ENCODE assay signal across 12 cellular contexts in genomic region chr7:51031791-51032484, GRCh38.
"Had no signal": no experiment of that assay in that cellular context is flagged by ENCODE, and none has a peak within 500 bp of the region (broad histone marks: within the 10 kb centered on the region; RNA-seq: fewer than 3 reads in every experiment).

No MANE protein-coding gene starts in this region.

- H3K4me1 Mint-ChIP-seq: activated B cell treated with CpG ODN at 0.5 μM for 24 hours; activated CD4-positive, alpha-beta T cell treated with anti-CD3 and anti-CD28 coated beads, Interleukin-2, amount 10 ng/mL, durations not matched to agents 24 days and 14 days; activated naive CD4-positive, alpha-beta T cell treated with anti-CD3 and anti-CD28 coated beads, Interleukin-2, amount 10 ng/mL, durations not matched to agents 7 days and 5 days; activated T-helper 17 cell treated with anti-CD3 and anti-CD28 coated beads, Interleukin-2, amount 50 U/mL, for 72 hours; naive B cell; stimulated activated effector memory CD8-positive, alpha-beta T cell treated with anti-CD3 and anti-CD28 coated beads, Interleukin-12 subunit alpha, Interleukin-12 subunit beta, amount 100 ng/mL, for 72 hours had no signal

- H3K27ac Mint-ChIP-seq: activated B cell treated with CpG ODN at 0.5 μM for 24 hours; activated CD4-positive, alpha-beta T cell treated with anti-CD3 and anti-CD28 coated beads, Interleukin-2, amount 10 ng/mL, durations not matched to agents 24 days and 14 days; activated naive CD4-positive, alpha-beta T cell treated with anti-CD3 and anti-CD28 coated beads, Interleukin-2, amount 10 ng/mL, durations not matched to agents 7 days and 5 days; activated T-helper 17 cell treated with anti-CD3 and anti-CD28 coated beads, Interleukin-2, amount 50 U/mL, for 72 hours; naive B cell; stimulated activated effector memory CD8-positive, alpha-beta T cell treated with anti-CD3 and anti-CD28 coated beads, Interleukin-12 subunit alpha, Interleukin-12 subunit beta, amount 100 ng/mL, for 72 hours; T-helper 1 cell treated with Interleukin-12 subunit alpha and Interleukin-12 subunit beta and Interleukin-4 antibody, amounts not matched to agents 30 μg/mL and 1 μg/mL, for 36 hours had no signal

- ATAC-seq: activated T-helper 17 cell treated with anti-CD3 and anti-CD28 coated beads, Interleukin-2, amount 50 U/mL, for 72 hours; right lobe of liver; stimulated activated effector memory CD8-positive, alpha-beta T cell treated with anti-CD3 and anti-CD28 coated beads, Interleukin-12 subunit alpha, Interleukin-12 subunit beta, amount 100 ng/mL, for 72 hours had no signal

- DNase-seq: activated B cell treated with CpG ODN at 0.5 μM for 24 hours; activated CD4-positive, alpha-beta T cell treated with anti-CD3 and anti-CD28 coated beads, Interleukin-2, amount 10 ng/mL, durations not matched to agents 24 days and 14 days; activated naive CD4-positive, alpha-beta T cell treated with anti-CD3 and anti-CD28 coated beads, Interleukin-2, amount 10 ng/mL, durations not matched to agents 7 days and 5 days; activated T-cell treated with anti-CD3 and anti-CD28 coated beads for 4 hours; esophagus squamous epithelium; foreskin fibroblast; naive B cell; transverse colon had no signal

- H3K27me3 Mint-ChIP-seq: activated B cell treated with CpG ODN at 0.5 μM for 24 hours; activated CD4-positive, alpha-beta T cell treated with anti-CD3 and anti-CD28 coated beads, Interleukin-2, amount 10 ng/mL, durations not matched to agents 24 days and 14 days; naive B cell had no signal

- H3K9me3 Mint-ChIP-seq: activated B cell treated with CpG ODN at 0.5 μM for 24 hours; activated CD4-positive, alpha-beta T cell treated with anti-CD3 and anti-CD28 coated beads, Interleukin-2, amount 10 ng/mL, durations not matched to agents 24 days and 14 days; activated naive CD4-positive, alpha-beta T cell treated with anti-CD3 and anti-CD28 coated beads, Interleukin-2, amount 10 ng/mL, durations not matched to agents 7 days and 5 days; activated T-helper 17 cell treated with anti-CD3 and anti-CD28 coated beads, Interleukin-2, amount 50 U/mL, for 72 hours; naive B cell; stimulated activated effector memory CD8-positive, alpha-beta T cell treated with anti-CD3 and anti-CD28 coated beads, Interleukin-12 subunit alpha, Interleukin-12 subunit beta, amount 100 ng/mL, for 72 hours; T-helper 1 cell treated with Interleukin-12 subunit alpha and Interleukin-12 subunit beta and Interleukin-4 antibody, amounts not matched to agents 30 μg/mL and 1 μg/mL, for 36 hours had no signal

- H3K4me3 Mint-ChIP-seq: activated B cell treated with CpG ODN at 0.5 μM for 24 hours; activated CD4-positive, alpha-beta T cell treated with anti-CD3 and anti-CD28 coated beads, Interleukin-2, amount 10 ng/mL, durations not matched to agents 24 days and 14 days; activated naive CD4-positive, alpha-beta T cell treated with anti-CD3 and anti-CD28 coated beads, Interleukin-2, amount 10 ng/mL, durations not matched to agents 7 days and 5 days; activated T-helper 17 cell treated with anti-CD3 and anti-CD28 coated beads, Interleukin-2, amount 50 U/mL, for 72 hours; stimulated activated effector memory CD8-positive, alpha-beta T cell treated with anti-CD3 and anti-CD28 coated beads, Interleukin-12 subunit alpha, Interleukin-12 subunit beta, amount 100 ng/mL, for 72 hours; T-helper 1 cell treated with Interleukin-12 subunit alpha and Interleukin-12 subunit beta and Interleukin-4 antibody, amounts not matched to agents 30 μg/mL and 1 μg/mL, for 36 hours had no signal

- H3K36me3 Mint-ChIP-seq: activated naive CD4-positive, alpha-beta T cell treated with anti-CD3 and anti-CD28 coated beads, Interleukin-2, amount 10 ng/mL, durations not matched to agents 7 days and 5 days; naive B cell; stimulated activated effector memory CD8-positive, alpha-beta T cell treated with anti-CD3 and anti-CD28 coated beads, Interleukin-12 subunit alpha, Interleukin-12 subunit beta, amount 100 ng/mL, for 72 hours had no signal
